ENCODE assay signal across 1 cellular context in the genomic region with DNA sequence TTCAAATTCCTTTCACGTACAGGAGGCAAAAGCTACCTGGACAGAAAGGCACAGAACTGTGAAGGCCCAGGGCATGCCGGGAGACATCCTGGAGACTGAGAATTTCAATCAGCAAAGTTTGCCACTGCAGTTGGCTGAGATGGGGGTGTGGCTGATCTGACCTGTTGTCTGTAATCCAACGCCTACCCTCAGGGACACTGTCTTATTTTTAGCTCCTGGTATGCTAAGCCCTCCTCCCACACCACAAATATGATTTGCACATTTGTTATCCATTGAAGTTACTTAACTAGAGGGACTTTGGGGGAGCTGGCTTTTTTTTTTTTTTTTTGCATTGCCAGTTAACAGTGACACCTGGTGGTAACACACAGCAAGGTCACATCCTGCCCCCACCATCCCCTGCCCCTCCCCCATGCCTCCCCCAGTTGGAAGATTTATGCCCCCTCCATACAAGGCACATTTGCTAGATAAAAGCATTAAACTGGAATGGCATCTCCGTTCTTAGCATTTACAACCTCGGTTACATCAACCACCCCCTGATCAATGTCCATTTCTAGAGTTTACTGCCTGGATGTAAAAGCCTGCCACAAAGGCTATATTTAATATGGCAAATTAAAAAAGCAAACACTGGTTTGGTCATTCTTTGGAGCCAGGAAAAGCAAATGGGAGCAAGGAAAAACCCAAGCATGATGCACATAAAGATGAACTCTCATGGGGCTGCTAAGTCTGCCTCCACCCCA.
TF ChIP-seq lines count a peak whose summit lies in the region.

No MANE protein-coding gene starts in this region.

TF ChIP-seq in IMR-90, 13 proteins besides CTCF, POLR2A, EP300 and RAD21 (continued from another document):
- TF ChIP-seq, protein P1, sequence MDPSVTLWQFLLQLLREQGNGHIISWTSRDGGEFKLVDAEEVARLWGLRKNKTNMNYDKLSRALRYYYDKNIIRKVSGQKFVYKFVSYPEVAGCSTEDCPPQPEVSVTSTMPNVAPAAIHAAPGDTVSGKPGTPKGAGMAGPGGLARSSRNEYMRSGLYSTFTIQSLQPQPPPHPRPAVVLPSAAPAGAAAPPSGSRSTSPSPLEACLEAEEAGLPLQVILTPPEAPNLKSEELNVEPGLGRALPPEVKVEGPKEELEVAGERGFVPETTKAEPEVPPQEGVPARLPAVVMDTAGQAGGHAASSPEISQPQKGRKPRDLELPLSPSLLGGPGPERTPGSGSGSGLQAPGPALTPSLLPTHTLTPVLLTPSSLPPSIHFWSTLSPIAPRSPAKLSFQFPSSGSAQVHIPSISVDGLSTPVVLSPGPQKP (IDR thresholded peaks at IDR 0.05; ENCODE audit: borderline replicate concordance, low read depth, low read length), result no peak
- TF ChIP-seq, protein P2, sequence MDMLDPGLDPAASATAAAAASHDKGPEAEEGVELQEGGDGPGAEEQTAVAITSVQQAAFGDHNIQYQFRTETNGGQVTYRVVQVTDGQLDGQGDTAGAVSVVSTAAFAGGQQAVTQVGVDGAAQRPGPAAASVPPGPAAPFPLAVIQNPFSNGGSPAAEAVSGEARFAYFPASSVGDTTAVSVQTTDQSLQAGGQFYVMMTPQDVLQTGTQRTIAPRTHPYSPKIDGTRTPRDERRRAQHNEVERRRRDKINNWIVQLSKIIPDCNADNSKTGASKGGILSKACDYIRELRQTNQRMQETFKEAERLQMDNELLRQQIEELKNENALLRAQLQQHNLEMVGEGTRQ (IDR thresholded peaks at IDR 0.05; ENCODE audit: low read depth, low read length), result no peak
